In genomic region chr16:87806246-87806607, GRCh38 we compare ENCODE assay signal across 9 cellular contexts. TPM values are rescaled to one million over a fixed set of nuclear protein-coding genes. Genes with fewer than 3 reads are reported as not detected.
DNase-seq lines count a peak whose midpoint lies in the region; ATAC-seq and TF ChIP-seq lines count a peak whose summit lies in the region.
"Had no signal": no experiment of that assay in that cellular context is flagged by ENCODE, and none has a peak within 500 bp of the region (broad histone marks: within the 10 kb centered on the region; RNA-seq: fewer than 3 reads in every experiment).

No MANE protein-coding gene starts in this region.

- peak overlapping the region in 1 of 4 donors; percentile 13 for H3K27ac ChIP-seq in gastroesophageal sphincter

- peaks cover 2% of the 10 kb centered on the region for H3K27me3 Mint-ChIP-seq in activated T-cell treated with anti-CD3 and anti-CD28 coated beads, Interleukin-2, amount 50 U/mL, for 4 hours (ENCODE audit: low read depth)

- H3K9me3 Mint-ChIP-seq in activated T-cell treated with anti-CD3 and anti-CD28 coated beads, Interleukin-2, amount 50 U/mL, for 4 hours, result no peaks in the 10 kb centered on the region
- H3K9me3 Mint-ChIP-seq: nephron had no signal

- no peak for TF ChIP-seq CTCF in gastroesophageal sphincter (IDR thresholded peaks at IDR 0.05)

- DNase-seq in stimulated activated CD4-positive, alpha-beta T cell treated with anti-CD3 and anti-CD28 coated beads, Interleukin-1b, Interleukin-23, amount 100 ng/mL, for 48 hours, result peak; percentile 55
- DNase-seq in stimulated activated CD4-positive, alpha-beta T cell treated with anti-CD3 and anti-CD28 coated beads, Interleukin-12 subunit alpha, Interleukin-12 subunit beta, amount 100 ng/mL, for 4 hours, result no peak
- DNase-seq in activated T-cell treated with anti-CD3 and anti-CD28 coated beads, Interleukin-2, amount 50 U/mL, for 4 hours, result no peak
- peak; percentile 78 for DNase-seq in islet precursor cell
- no peak for DNase-seq in T-helper 9 cell

- peaks cover 27% of the 10 kb centered on the region for H3K4me1 Mint-ChIP-seq in activated T-cell treated with anti-CD3 and anti-CD28 coated beads, Interleukin-2, amount 50 U/mL, for 4 hours (ENCODE audit: low read depth)

- peaks cover 0 to 20% (median 8%) of the 10 kb centered on the region in 3 donors for H3K4me1 ChIP-seq in gastroesophageal sphincter

- TF ChIP-seq POLR2A in gastroesophageal sphincter (IDR thresholded peaks at IDR 0.05), result no peak

- no peak for TF ChIP-seq EP300 in gastroesophageal sphincter (IDR thresholded peaks at IDR 0.05)

- WGBS in gastroesophageal sphincter (ENCODE audit: low coverage in 1 of 2), 2 donors, result 33% methylated on average over 8 of the region's 16 CpGs; no CpG with 5 or more reads in 1 of the 2 donors

- peak overlapping the region in 1 of 2 donors; percentile 38 for H3K4me3 ChIP-seq in gastroesophageal sphincter

- peak; percentile 53 to 61 for ATAC-seq in activated T-cell treated with anti-CD3 and anti-CD28 coated beads, Interleukin-2, amount 50 U/mL, for 4 hours
- ATAC-seq in GM19328 (IDR thresholded peaks at IDR 0.05; ENCODE audit: unreplicated experiment), result no peak
- no peak for ATAC-seq in gastroesophageal sphincter
- no peak for ATAC-seq in HG03354 (IDR thresholded peaks at IDR 0.05; ENCODE audit: poor library complexity, severe bottlenecking, unreplicated experiment)

- H3K36me3 Mint-ChIP-seq in activated T-cell treated with anti-CD3 and anti-CD28 coated beads, Interleukin-2, amount 50 U/mL, for 4 hours (ENCODE audit: insufficient read depth), result no peaks in the 10 kb centered on the region

- peak overlapping the region; percentile 88 for H3K4me3 Mint-ChIP-seq in activated T-cell treated with anti-CD3 and anti-CD28 coated beads, Interleukin-2, amount 50 U/mL, for 4 hours

- H3K9me3 ChIP-seq in gastroesophageal sphincter, result no peaks in the 10 kb centered on the region

- no peaks in the 10 kb centered on the region for H3K36me3 ChIP-seq in gastroesophageal sphincter

- no peaks in the 10 kb centered on the region for H3K27me3 ChIP-seq in gastroesophageal sphincter

RNA-seq across cellular contexts. Expression of gene KLHDC4, which starts 40.4 kb away (rescaled TPM):
- total RNA-seq in activated T-cell treated with anti-CD3 and anti-CD28 coated beads, Interleukin-2, amount 50 U/mL, for 4 hours, result 10 to 100 TPM; 71.6 to 78.1 (median 76.0) TPM
- 10 to 100 TPM in 3 of 4 donors, 1 to 10 TPM in 1; 9.8 to 33.8 (median 24.4) TPM for total RNA-seq in gastroesophageal sphincter

Comparison
In these comparisons a context has a peak if more than half of its experiments do, and no peak if none do; other contexts are left out.
1. DNase-seq: peak in stimulated activated CD4-positive, alpha-beta T cell treated with anti-CD3 and anti-CD28 coated beads, Interleukin-1b, Interleukin-23, amount 100 ng/mL, for 48 hours (single experiment) and islet precursor cell (single experiment); none in stimulated activated CD4-positive, alpha-beta T cell treated with anti-CD3 and anti-CD28 coated beads, Interleukin-12 subunit alpha, Interleukin-12 subunit beta, amount 100 ng/mL, for 4 hours (single experiment), activated T-cell treated with anti-CD3 and anti-CD28 coated beads, Interleukin-2, amount 50 U/mL, for 4 hours (single experiment) and T-helper 9 cell (single experiment).
2. ATAC-seq: peak in activated T-cell treated with anti-CD3 and anti-CD28 coated beads, Interleukin-2, amount 50 U/mL, for 4 hours (2 of 2); none in GM19328 (single experiment), gastroesophageal sphincter (single experiment) and HG03354 (single experiment).